18 cellular contexts compared by ENCODE assay signal in the genomic region with DNA sequence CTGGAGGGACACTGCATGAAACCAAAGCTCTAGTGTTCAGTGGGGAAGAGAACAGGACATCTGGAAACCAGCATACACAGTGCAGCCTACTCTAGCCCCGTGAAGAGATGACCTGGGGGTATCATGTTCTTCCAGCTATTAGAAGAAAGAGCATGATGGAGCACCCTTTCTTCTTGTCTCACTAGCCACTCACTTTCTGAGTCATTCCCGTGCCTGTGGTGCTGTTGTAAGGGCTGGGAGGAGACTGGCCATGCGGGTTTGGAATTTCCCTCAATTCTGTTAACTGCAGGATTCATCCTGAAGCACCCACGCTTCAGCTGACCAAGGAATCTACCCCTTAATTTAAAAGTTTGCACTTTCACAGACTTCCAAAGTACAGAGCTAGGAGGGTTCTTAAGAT.
A peak's percentile ranks its signal among the peaks of the same experiment; 100 is the strongest.
DNase-seq lines count a peak whose midpoint lies in the region; ATAC-seq and TF ChIP-seq lines count a peak whose summit lies in the region.
"Had no signal": no experiment of that assay in that cellular context is flagged by ENCODE, and none has a peak within 500 bp of the region (broad histone marks: within the 10 kb centered on the region; RNA-seq: fewer than 3 reads in every experiment).

No MANE protein-coding gene starts in this region.

- H3K14ac ChIP-seq in trophoblast cell (ENCODE audit: low read length), result no peak overlapping the region

- H3K18ac ChIP-seq in trophoblast cell (ENCODE audit: low read length), result no peak overlapping the region

- BruUV-seq in Panc1 (replicated peaks; lab: Mats Ljungman, UMichigan), result no TSS peak

- no peak overlapping the region for H2BK12ac ChIP-seq in trophoblast cell (ENCODE audit: low read length)

- no peaks in the 10 kb centered on the region for H3K9me3 ChIP-seq in GM23248 (ENCODE audit: low read depth)
- no peaks in the 10 kb centered on the region for H3K9me3 ChIP-seq in Panc1 (ENCODE audit: control insufficient read depth, insufficient read depth, low read depth, low read length)
- H3K9me3 ChIP-seq in endodermal cell (ENCODE audit: control insufficient read depth, low read length), result no peaks in the 10 kb centered on the region
- H3K9me3 ChIP-seq in trophoblast cell (ENCODE audit: insufficient read depth, low read depth, low read length), result peaks cover 2% of the 10 kb centered on the region
- H3K9me3 ChIP-seq: pancreas had no signal

- no peak overlapping the region for H3K23ac ChIP-seq in trophoblast cell (ENCODE audit: low read length)

- H3K79me2 ChIP-seq in GM23248 (ENCODE audit: insufficient read depth) (no peaks in the 10 kb centered on the region), trophoblast cell (ENCODE audit: control insufficient read depth, insufficient read depth, low read length, poor library complexity) (no peaks in the 10 kb centered on the region)

- H3K4ac ChIP-seq in trophoblast cell (ENCODE audit: low read depth, low read length), result no peak overlapping the region

- H3K27me3 ChIP-seq in GM23248 (replicated peaks; ENCODE audit: insufficient read depth) (no peaks in the 10 kb centered on the region), Panc1 (ENCODE audit: control insufficient read depth, insufficient read depth, low read length) (peaks cover 2% of the 10 kb centered on the region; the same call in 1 of the 2 replicates), endodermal cell (ENCODE audit: control insufficient read depth, insufficient read depth, low read length, poor library complexity, severe bottlenecking) (no peaks in the 10 kb centered on the region), trophoblast cell (ENCODE audit: insufficient read depth, low read length) (no peaks in the 10 kb centered on the region)
- H3K27me3 ChIP-seq: cardiac muscle cell, pancreas had no signal

- H4K8ac ChIP-seq in trophoblast cell (ENCODE audit: low read depth, low read length), result no peak overlapping the region

- no peak overlapping the region for H3K4me3 ChIP-seq in GM23248
- no peak overlapping the region for H3K4me3 ChIP-seq in Panc1 (ENCODE audit: low read depth in 2 of 2, low read length in 2 of 2)
- H3K4me3 ChIP-seq in endodermal cell (ENCODE audit: low read length), result no peak overlapping the region
- H3K4me3 ChIP-seq in trophoblast cell (ENCODE audit: low read depth, low read length), result no peak overlapping the region
- H3K4me3 ChIP-seq: cardiac muscle cell, pancreas had no signal

- POLR2A ChIA-PET in Panc1 (lab: Charles Lee) (no interaction called here), WTC11 (lab: Charles Lee) (no interaction called here)

- peak; percentile 34 for DNase-seq in GM23248
- no peak for DNase-seq in Panc1 (ENCODE audit: low read depth, low spot score)
- peak; percentile 47 for DNase-seq in endodermal cell
- peak; percentile 78 to 93 for DNase-seq in trophoblast cell
- no peak for DNase-seq in AG20443 (ENCODE audit: low spot score)
- DNase-seq in iPS-NIHi11 (ENCODE audit: low spot score), result no peak
- no peak for DNase-seq in WTC11 (ENCODE audit: low spot score)
- DNase-seq: activated naive CD4-positive, alpha-beta T cell treated with anti-CD3 and anti-CD28 coated beads, Interleukin-2, amount 50 U/mL, for 16 hours; DND-41; HFFc6; NCI-H1930; NCI-H526; pancreas; stimulated activated naive CD8-positive, alpha-beta T cell treated with anti-CD3 and anti-CD28 coated beads, Interleukin-15, amount 100 ng/mL, for 72 hours; SW 1271 had no signal

- H3K27ac Mint-ChIP-seq in endodermal cell, result no peak overlapping the region
- H3K27ac Mint-ChIP-seq in WTC11, result no peak overlapping the region
- H3K27ac Mint-ChIP-seq: CD14-positive monocyte; HFFc6; stimulated activated naive CD8-positive, alpha-beta T cell treated with anti-CD3 and anti-CD28 coated beads, Interleukin-15, amount 100 ng/mL, for 72 hours had no signal

- no peak overlapping the region for H2BK120ac ChIP-seq in trophoblast cell (ENCODE audit: insufficient read depth, low read length, poor library complexity)

- H3K36me3 Mint-ChIP-seq in endodermal cell (ENCODE audit: low read depth) (peaks cover 2% of the 10 kb centered on the region), WTC11 (no peaks in the 10 kb centered on the region)
- H3K36me3 Mint-ChIP-seq: CD14-positive monocyte had no signal

- WGBS in GM23248 (ENCODE audit: low coverage in 1 of 2, low lambda C conversion rate in 2 of 2, missing lambda C conversion rate in 2 of 2), 2 experiments, result 16 to 19% methylated on average over 4 of the region's 4 CpGs
- WGBS in endodermal cell (ENCODE audit: insufficient coverage in 1 of 2, insufficient read length in 1 of 2), 2 experiments, result 61 to 70% methylated on average over 3 to 4 of the region's 4 CpGs
- WGBS in trophoblast cell (ENCODE audit: extremely low coverage, insufficient coverage, insufficient read length), result no CpG with 5 or more reads among the region's 4 CpGs

- no peak overlapping the region for H4K91ac ChIP-seq in trophoblast cell (ENCODE audit: low read depth, low read length)

- no peak overlapping the region for H3K27ac ChIP-seq in GM23248
- no peak overlapping the region for H3K27ac ChIP-seq in Panc1 (ENCODE audit: low read length)
- no peak overlapping the region for H3K27ac ChIP-seq in endodermal cell (ENCODE audit: low read depth, low read length)
- no peak overlapping the region for H3K27ac ChIP-seq in trophoblast cell (ENCODE audit: low read depth, low read length)
- H3K27ac ChIP-seq: cardiac muscle cell, pancreas had no signal

- H3K9me3 Mint-ChIP-seq in endodermal cell (no peaks in the 10 kb centered on the region), WTC11 (no peaks in the 10 kb centered on the region)
- H3K9me3 Mint-ChIP-seq: CD14-positive monocyte; stimulated activated naive CD8-positive, alpha-beta T cell treated with anti-CD3 and anti-CD28 coated beads, Interleukin-15, amount 100 ng/mL, for 72 hours had no signal

- ATAC-seq in Panc1 (peak; percentile 75), HG03175 (IDR thresholded peaks at IDR 0.05; ENCODE audit: unreplicated experiment) (no peak), WTC11 (no peak; the same call in 1 of the 2 replicates)
- ATAC-seq: stimulated activated naive CD8-positive, alpha-beta T cell treated with anti-CD3 and anti-CD28 coated beads, Interleukin-15, amount 100 ng/mL, for 72 hours had no signal

- H2AFZ ChIP-seq in GM23248 (no peak overlapping the region), trophoblast cell (ENCODE audit: insufficient read depth, low read length, poor library complexity) (no peak overlapping the region)

- H3K4me3 Mint-ChIP-seq in endodermal cell (no peak overlapping the region), WTC11 (no peak overlapping the region)
- H3K4me3 Mint-ChIP-seq: CD14-positive monocyte; HFFc6; stimulated activated naive CD8-positive, alpha-beta T cell treated with anti-CD3 and anti-CD28 coated beads, Interleukin-15, amount 100 ng/mL, for 72 hours had no signal

- in situ Hi-C loops in GM23248 (cut with MboI), result no loop called here
- in situ Hi-C loops in Panc1 (cut with HindIII; ENCODE audit: low pct_unique_long_range_greater_than_20kb, low sequenced_read_pairs), result no loop called here

- peaks cover 17% of the 10 kb centered on the region for H3K4me1 Mint-ChIP-seq in endodermal cell
- peaks cover 26% of the 10 kb centered on the region for H3K4me1 Mint-ChIP-seq in WTC11
- H3K4me1 Mint-ChIP-seq: stimulated activated naive CD8-positive, alpha-beta T cell treated with anti-CD3 and anti-CD28 coated beads, Interleukin-15, amount 100 ng/mL, for 72 hours had no signal

- no peaks in the 10 kb centered on the region for H4K20me1 ChIP-seq in GM23248 (ENCODE audit: insufficient read depth)

- H3K4me2 ChIP-seq in GM23248 (ENCODE audit: unreplicated experiment) (no peak overlapping the region), trophoblast cell (ENCODE audit: low read length) (no peak overlapping the region)

- H3K9ac ChIP-seq in GM23248, result no peak overlapping the region
- H3K9ac ChIP-seq in endodermal cell (ENCODE audit: extremely low read depth, low read length, poor library complexity, severe bottlenecking), result no peak overlapping the region
- no peak overlapping the region for H3K9ac ChIP-seq in trophoblast cell (ENCODE audit: low read length)

- H3K9me2 ChIP-seq in GM23248 (ENCODE audit: insufficient read depth), result no peaks in the 10 kb centered on the region

- H3K4me1 ChIP-seq in GM23248 (ENCODE audit: insufficient read depth) (no peaks in the 10 kb centered on the region), Panc1 (ENCODE audit: control insufficient read depth, insufficient read depth, low read length) (no peaks in the 10 kb centered on the region; the same call in 1 of the 2 replicates), endodermal cell (ENCODE audit: control insufficient read depth, insufficient read depth, low read length) (peaks cover 7% of the 10 kb centered on the region), trophoblast cell (ENCODE audit: control insufficient read depth in 1 of 2, insufficient read depth in 2 of 2, low read length in 2 of 2) (peaks cover 2 to 6% of the 10 kb centered on the region in 2 experiments)
- H3K4me1 ChIP-seq: pancreas had no signal

- CTCF ChIA-PET in Panc1 (lab: Charles Lee), result no interaction called here
- CTCF ChIA-PET in WTC11 (lab: Charles Lee), result interaction anchor here (1.0 to 5.7 kb wide), 3 partner anchors 8 to 169 kb away, joined by 3 to 35 read pairs (median 4); a partner anchor contains a TSS

- no peaks in the 10 kb centered on the region for H3K36me3 ChIP-seq in GM23248 (ENCODE audit: low read depth)
- H3K36me3 ChIP-seq in Panc1 (ENCODE audit: control insufficient read depth, insufficient read depth, low read length), result no peaks in the 10 kb centered on the region; the same call in 1 of the 2 replicates
- no peaks in the 10 kb centered on the region for H3K36me3 ChIP-seq in endodermal cell (ENCODE audit: control insufficient read depth, insufficient read depth, low read length)
- no peaks in the 10 kb centered on the region for H3K36me3 ChIP-seq in trophoblast cell (ENCODE audit: control insufficient read depth in 1 of 2, insufficient read depth in 2 of 2, low read length in 2 of 2)
- H3K36me3 ChIP-seq: cardiac muscle cell, pancreas had no signal

- H4K12ac ChIP-seq in trophoblast cell (ENCODE audit: low read depth, low read length), result no peak overlapping the region

- H2BK5ac ChIP-seq in trophoblast cell (ENCODE audit: low read depth, low read length, poor library complexity), result no peak overlapping the region

- peaks cover 7% of the 10 kb centered on the region for H3K27me3 Mint-ChIP-seq in endodermal cell (ENCODE audit: insufficient read depth)
- H3K27me3 Mint-ChIP-seq in WTC11 (ENCODE audit: low read depth), result no peaks in the 10 kb centered on the region

- intact Hi-C loops in Panc1 (cut with micrococcal nuclease; ENCODE audit: unreplicated experiment), result loop anchor here (10.0 kb wide), 1 partner anchor 168 kb away; no protein-coding TSS in a partner anchor

- H3K79me1 ChIP-seq in trophoblast cell (ENCODE audit: low read length), result no peaks in the 10 kb centered on the region

- no peak overlapping the region for H2AK5ac ChIP-seq in trophoblast cell (ENCODE audit: low read length)

- no peaks in the 10 kb centered on the region for H3F3A ChIP-seq in GM23248 (ENCODE audit: insufficient read depth)

- TF ChIP-seq CTCF in Panc1 (IDR thresholded peaks at IDR 0.05), result no peak
- no peak for TF ChIP-seq CTCF in endodermal cell (conservative IDR thresholded peaks at IDR 0.05)
- no peak for TF ChIP-seq CTCF in WTC11 (IDR thresholded peaks at IDR 0.05)

TF ChIP-seq in WTC11, 78 proteins besides CTCF, POLR2A, EP300 and RAD21 (continues in another document):
- no peak for TF ChIP-seq NR3C1 (CRISPR knock-in tag; conservative IDR thresholded peaks at IDR 0.05; ENCODE audit: low read depth)

Comparison
In these comparisons a context has a peak if more than half of its experiments do, and no peak if none do; other contexts are left out.
1. DNase-seq: peak in GM23248 (single experiment), endodermal cell (single experiment) and trophoblast cell (2 of 2); none in Panc1 (single experiment), AG20443 (single experiment), iPS-NIHi11 (single experiment) and WTC11 (single experiment).